ENCODE assay signal across 20 cellular contexts in genomic region chr6:52502306-52503029, GRCh38.
DNase-seq lines count a peak whose midpoint lies in the region; ATAC-seq, FAIRE-seq and TF ChIP-seq lines count a peak whose summit lies in the region.
"Had no signal": no experiment of that assay in that cellular context is flagged by ENCODE, and none has a peak within 500 bp of the region (broad histone marks: within the 10 kb centered on the region; RNA-seq: fewer than 3 reads in every experiment).

No MANE protein-coding gene starts in this region.

- no peaks in the 10 kb centered on the region for H3K9me3 ChIP-seq in A549
- no peaks in the 10 kb centered on the region for H3K9me3 ChIP-seq in osteoblast (ENCODE audit: low read depth, low read length)
- no peaks in the 10 kb centered on the region for H3K9me3 ChIP-seq in esophagus muscularis mucosa
- no peaks in the 10 kb centered on the region for H3K9me3 ChIP-seq in effector memory CD4-positive, alpha-beta T cell (ENCODE audit: control insufficient read depth, low read length)
- H3K9me3 ChIP-seq: heart right ventricle, sigmoid colon, transverse colon had no signal

- no peaks in the 10 kb centered on the region for H3K36me3 ChIP-seq in KMS-11 (ENCODE audit: insufficient read depth)
- H3K36me3 ChIP-seq in osteoblast (ENCODE audit: insufficient read depth, low read length), result peaks cover 95% of the 10 kb centered on the region
- peaks cover under 1 to 44% (median 37%) of the 10 kb centered on the region in 4 donors for H3K36me3 ChIP-seq in esophagus muscularis mucosa
- H3K36me3 ChIP-seq in effector memory CD4-positive, alpha-beta T cell (ENCODE audit: control insufficient read depth, insufficient read depth, low read length), result peaks cover 20% of the 10 kb centered on the region

- H3K79me2 ChIP-seq in KMS-11 (ENCODE audit: insufficient read depth, low read depth), result peaks cover 3% of the 10 kb centered on the region; the same call in 1 of the 2 replicates
- H3K79me2 ChIP-seq in osteoblast (ENCODE audit: insufficient read depth, low read length), result peaks cover 39% of the 10 kb centered on the region

- TF ChIP-seq EP300 in A549 (IDR thresholded peaks at IDR 0.05), result no peak
- no peak for TF ChIP-seq EP300 in esophagus muscularis mucosa (IDR thresholded peaks at IDR 0.05)

- no peak for ATAC-seq in A549

- DNase-seq in A549 (ENCODE audit: low read depth in 1 of 2, low spot score in 1 of 2) (no peak), cerebellar cortex (ENCODE audit: low spot score) (peak; percentile 69), osteoblast (ENCODE audit: insufficient read length, low spot score, missing footprints) (peak; percentile 21), DMS114 treated with DMSO at 0.1 percent for 48 hours (lab: John Stamatoyannopoulos, UW; ENCODE audit: unreplicated experiment) (no peak), CD1c-positive myeloid dendritic cell (ENCODE audit: extremely low spot score) (no peak), esophagus muscularis mucosa (ENCODE audit: extremely low spot score) (no peak)
- no peak for DNase-seq in effector memory CD4-positive, alpha-beta T cell
- DNase-seq: activated CD4-positive, alpha-beta T cell treated with anti-CD3 and anti-CD28 coated beads, Interleukin-2, amount 50 U/mL, for 4 hours; activated naive CD4-positive, alpha-beta T cell treated with anti-CD3 and anti-CD28 coated beads for 36 hours; naive B cell; NCI-H2081 treated with DMSO at 0.1 percent for 48 hours; NCI-H446 treated with DMSO at 0.1 percent for 48 hours; sigmoid colon; stimulated activated naive CD4-positive, alpha-beta T cell treated with Interleukin-2 at 50 U/mL for 16 hours; T-helper 1 cell; transverse colon had no signal

- H3K4me2 ChIP-seq in A549, result peak overlapping the region; percentile 63; the same call in 1 of the 3 replicates
- H3K4me2 ChIP-seq in KMS-11, result peak overlapping the region; percentile 74; the same call in 1 of the 2 replicates
- H3K4me2 ChIP-seq in osteoblast (ENCODE audit: insufficient read depth, low read length), result no peak overlapping the region

- no peak for FAIRE-seq in A549 (lab: Jason Lieb, UNC)
- FAIRE-seq: A204.1, GM12891 had no signal

- TF ChIP-seq CTCF in A549 (IDR thresholded peaks at IDR 0.05) (no peak), KMS-11 (conservative IDR thresholded peaks at IDR 0.05; ENCODE audit: low read depth, low read length) (no peak), osteoblast (IDR thresholded peaks at IDR 0.05; ENCODE audit: extremely low read depth, low read depth, low read length) (no peak), esophagus muscularis mucosa (IDR thresholded peaks at IDR 0.05) (no peak)

- intact Hi-C loops in esophagus muscularis mucosa (cut with DNase I), result loop anchor here (10.0 kb wide), 1 partner anchor 162 kb away; no protein-coding TSS in a partner anchor

- H3K27ac ChIP-seq in A549, result peak overlapping the region; percentile 82 to 97
- H3K27ac ChIP-seq in KMS-11, result peak overlapping the region; percentile 86
- H3K27ac ChIP-seq in osteoblast (ENCODE audit: low read depth, low read length), result peak overlapping the region; percentile 88
- H3K27ac ChIP-seq in esophagus muscularis mucosa (replicated peaks in 1 of 4), result peak overlapping the region in 2 of 4 donors; percentile 61 to 80
- H3K27ac ChIP-seq in effector memory CD4-positive, alpha-beta T cell (ENCODE audit: insufficient read depth, low read length, poor library complexity, severe bottlenecking), result no peak overlapping the region

- no peaks in the 10 kb centered on the region for H4K20me1 ChIP-seq in KMS-11 (ENCODE audit: insufficient read depth)
- no peaks in the 10 kb centered on the region for H4K20me1 ChIP-seq in osteoblast (ENCODE audit: insufficient read depth, low read length)

- H3K4me3 ChIP-seq in A549 (no peak overlapping the region), KMS-11 (IDR thresholded peaks at IDR 0.05; ENCODE audit: insufficient read depth, low read depth, low read length) (no peak overlapping the region), osteoblast (ENCODE audit: insufficient read depth, low read length) (no peak overlapping the region), esophagus muscularis mucosa (no peak overlapping the region)
- H3K4me3 ChIP-seq in effector memory CD4-positive, alpha-beta T cell (ENCODE audit: insufficient read depth, low read depth, low read length, poor library complexity, severe bottlenecking), result no peak overlapping the region
- H3K4me3 ChIP-seq: heart right ventricle, sigmoid colon, transverse colon had no signal

- POLR2A ChIA-PET in A549 (lab: Yijun Ruan, JAX), result interaction anchor here (2.2 kb wide), 1 partner anchor 75 kb away, joined by 19 read pairs; the partner anchor contains the start of gene TRAM2

- CTCF ChIA-PET in A549 (lab: Yijun Ruan, JAX), result interaction anchor here (0.7 to 6.6 kb wide), 5 partner anchors 64 to 96 kb away, joined by 3 to 29 read pairs (median 3); partner anchors contain the start of gene TRAM2

- WGBS in A549 (ENCODE audit: missing lambda C conversion rate), result 84% methylated on average over 18 of the region's 20 CpGs
- WGBS in esophagus muscularis mucosa, result 89% methylated on average over 15 of the region's 20 CpGs

- H2AFZ ChIP-seq in KMS-11 (ENCODE audit: low read depth) (no peak overlapping the region), osteoblast (ENCODE audit: low read length) (no peak overlapping the region)

- H3K27me3 ChIP-seq in KMS-11 (ENCODE audit: insufficient read depth, low read depth) (no peaks in the 10 kb centered on the region), osteoblast (ENCODE audit: insufficient read depth, low read length) (no peaks in the 10 kb centered on the region), esophagus muscularis mucosa (no peaks in the 10 kb centered on the region)
- H3K27me3 ChIP-seq in effector memory CD4-positive, alpha-beta T cell (replicated peaks; ENCODE audit: control insufficient read depth, insufficient read depth, low read length, poor library complexity, severe bottlenecking), result no peaks in the 10 kb centered on the region
- H3K27me3 ChIP-seq: heart right ventricle, sigmoid colon, transverse colon had no signal

- TF ChIP-seq POLR2A in A549 (IDR thresholded peaks at IDR 0.05; ENCODE audit: low read length) (no peak), esophagus muscularis mucosa (IDR thresholded peaks at IDR 0.05; ENCODE audit: low read depth) (no peak)

- H3K9ac ChIP-seq in KMS-11, result no peak overlapping the region

- H3K4me1 ChIP-seq in A549 (peaks cover 42% of the 10 kb centered on the region), KMS-11 (ENCODE audit: low read depth, poor library complexity, severe bottlenecking) (peaks cover 96% of the 10 kb centered on the region), osteoblast (ENCODE audit: insufficient read depth, low read length) (peaks cover 50% of the 10 kb centered on the region), esophagus muscularis mucosa (peaks cover 58 to 70% (median 68%) of the 10 kb centered on the region in 4 donors)
- no peaks in the 10 kb centered on the region for H3K4me1 ChIP-seq in effector memory CD4-positive, alpha-beta T cell (ENCODE audit: control insufficient read depth, insufficient read depth, low read length, poor library complexity, severe bottlenecking)

- TF ChIP-seq RAD21 in A549 (conservative IDR thresholded peaks at IDR 0.05 in 1 of 2, IDR thresholded peaks at IDR 0.05 in 1 of 2), result no peak

TF ChIP-seq in A549, 52 proteins besides CTCF, POLR2A, EP300 and RAD21:
- TF ChIP-seq, protein P1, sequence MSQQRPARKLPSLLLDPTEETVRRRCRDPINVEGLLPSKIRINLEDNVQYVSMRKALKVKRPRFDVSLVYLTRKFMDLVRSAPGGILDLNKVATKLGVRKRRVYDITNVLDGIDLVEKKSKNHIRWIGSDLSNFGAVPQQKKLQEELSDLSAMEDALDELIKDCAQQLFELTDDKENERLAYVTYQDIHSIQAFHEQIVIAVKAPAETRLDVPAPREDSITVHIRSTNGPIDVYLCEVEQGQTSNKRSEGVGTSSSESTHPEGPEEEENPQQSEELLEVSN (IDR thresholded peaks at IDR 0.05; ENCODE audit: borderline replicate concordance, low read depth), result no peak
- TF ChIP-seq MAFK (IDR thresholded peaks at IDR 0.05; ENCODE audit: partially characterized antibody), result peak; percentile 14

Comparison
In these comparisons a context has a peak if more than half of its experiments do, and no peak if none do; other contexts are left out.
1. DNase-seq: peak in cerebellar cortex (single experiment) and osteoblast (single experiment); none in A549 (0 of 2), DMS114 treated with DMSO at 0.1 percent for 48 hours (single experiment), CD1c-positive myeloid dendritic cell (single experiment), esophagus muscularis mucosa (single experiment) and effector memory CD4-positive, alpha-beta T cell (0 of 3).